1 cellular context compared by ENCODE assay signal in the genomic region with DNA sequence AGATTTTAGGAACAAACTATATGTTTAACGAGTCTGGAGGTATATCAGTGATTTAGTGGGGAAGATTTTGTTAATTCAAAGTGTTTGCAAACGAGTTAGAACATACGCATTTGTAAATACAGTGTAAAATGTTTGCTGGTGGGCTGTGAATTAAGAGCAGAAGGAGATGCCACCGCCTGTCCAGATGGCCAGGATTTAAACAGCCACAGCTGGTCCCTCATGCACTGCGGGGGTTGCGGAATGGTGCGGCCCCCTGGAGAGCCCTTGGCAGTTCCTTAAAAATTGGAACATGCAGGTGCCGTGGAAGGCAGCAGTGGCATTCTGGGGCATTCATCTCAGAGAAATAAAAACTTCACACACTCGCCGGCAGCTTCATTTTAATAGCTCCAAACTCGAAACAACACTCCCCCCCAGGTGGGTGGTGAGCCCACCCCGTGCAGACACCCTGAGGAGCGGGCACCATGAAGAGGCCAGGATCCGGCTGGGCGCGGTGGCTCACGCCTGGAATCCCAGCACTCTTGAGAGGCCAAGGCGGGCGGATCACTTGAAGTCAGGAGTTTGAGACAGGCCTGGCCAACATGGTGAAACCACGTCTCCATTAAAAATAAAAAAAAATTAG.
TF ChIP-seq lines count a peak whose summit lies in the region.

No MANE protein-coding gene starts in this region.

TF ChIP-seq in HepG2, 621 proteins besides CTCF, POLR2A, EP300 and RAD21:
- TF ChIP-seq CBX2 (IDR thresholded peaks at IDR 0.05; ENCODE audit: low read depth, low read length) (0 out of 2 replicates have a peak, but pooled peaks have one; percentile 45), CBX2 (CRISPR knock-in tag; IDR thresholded peaks at IDR 0.05; ENCODE audit: low read depth) (no peak), KLF13 (CRISPR knock-in tag; IDR thresholded peaks at IDR 0.05) (no peak), ZNF7 (CRISPR knock-in tag; IDR thresholded peaks at IDR 0.05) (no peak), RBM39 (IDR thresholded peaks at IDR 0.05; ENCODE audit: low read depth, low read length, poor library complexity, severe bottlenecking) (no peak), KAT2B (IDR thresholded peaks at IDR 0.05; ENCODE audit: borderline replicate concordance, low read depth, low read length) (no peak)
- TF ChIP-seq, protein P1, sequence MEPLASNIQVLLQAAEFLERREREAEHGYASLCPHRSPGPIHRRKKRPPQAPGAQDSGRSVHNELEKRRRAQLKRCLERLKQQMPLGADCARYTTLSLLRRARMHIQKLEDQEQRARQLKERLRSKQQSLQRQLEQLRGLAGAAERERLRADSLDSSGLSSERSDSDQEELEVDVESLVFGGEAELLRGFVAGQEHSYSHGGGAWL (CRISPR knock-in tag; IDR thresholded peaks at IDR 0.05), result no peak
- TF ChIP-seq, protein P2, sequence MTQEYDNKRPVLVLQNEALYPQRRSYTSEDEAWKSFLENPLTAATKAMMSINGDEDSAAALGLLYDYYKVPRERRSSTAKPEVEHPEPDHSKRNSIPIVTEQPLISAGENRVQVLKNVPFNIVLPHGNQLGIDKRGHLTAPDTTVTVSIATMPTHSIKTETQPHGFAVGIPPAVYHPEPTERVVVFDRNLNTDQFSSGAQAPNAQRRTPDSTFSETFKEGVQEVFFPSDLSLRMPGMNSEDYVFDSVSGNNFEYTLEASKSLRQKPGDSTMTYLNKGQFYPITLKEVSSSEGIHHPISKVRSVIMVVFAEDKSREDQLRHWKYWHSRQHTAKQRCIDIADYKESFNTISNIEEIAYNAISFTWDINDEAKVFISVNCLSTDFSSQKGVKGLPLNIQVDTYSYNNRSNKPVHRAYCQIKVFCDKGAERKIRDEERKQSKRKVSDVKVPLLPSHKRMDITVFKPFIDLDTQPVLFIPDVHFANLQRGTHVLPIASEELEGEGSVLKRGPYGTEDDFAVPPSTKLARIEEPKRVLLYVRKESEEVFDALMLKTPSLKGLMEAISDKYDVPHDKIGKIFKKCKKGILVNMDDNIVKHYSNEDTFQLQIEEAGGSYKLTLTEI (CRISPR knock-in tag; conservative IDR thresholded peaks at IDR 0.05), result no peak
